Comparison of ENCODE assay signal across 8 cellular contexts in the genomic region with DNA sequence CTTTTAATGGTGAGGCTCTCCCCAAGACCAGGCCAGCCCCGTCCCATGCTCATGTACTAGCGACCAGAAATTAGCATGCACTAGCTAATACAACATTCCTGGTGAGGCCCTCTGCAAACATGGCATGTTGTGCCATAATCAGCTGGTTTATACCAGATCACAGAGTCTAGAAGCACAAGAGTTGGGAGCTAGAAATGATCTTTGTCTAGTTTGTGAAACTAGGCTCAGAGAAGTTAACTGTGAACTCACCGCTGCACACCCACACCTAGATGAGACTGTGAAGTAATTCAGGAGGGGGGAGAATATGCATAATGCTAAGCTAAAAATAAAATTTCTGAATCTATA. TPM values are rescaled to one million over a fixed set of nuclear protein-coding genes. Genes with fewer than 3 reads are reported as not detected.
DNase-seq lines count a peak whose midpoint lies in the region; ATAC-seq and TF ChIP-seq lines count a peak whose summit lies in the region.
"Had no signal": no experiment of that assay in that cellular context is flagged by ENCODE, and none has a peak within 500 bp of the region (broad histone marks: within the 10 kb centered on the region; RNA-seq: fewer than 3 reads in every experiment).

No MANE protein-coding gene starts in this region.

- peak overlapping the region; percentile 77 for H3K27ac ChIP-seq in GM23338 (ENCODE audit: low read depth)
- H3K27ac ChIP-seq in right cardiac atrium (ENCODE audit: low read length) = peak overlapping the region; percentile 70
- H3K27ac ChIP-seq in substantia nigra (ENCODE audit: low read depth, low read length, poor library complexity, severe bottlenecking) = no peak overlapping the region

- WGBS in right cardiac atrium = 72% methylated on average over 3 of the region's 3 CpGs

- POLR2A ChIA-PET in WTC11 (lab: Charles Lee) = no interaction called here

- TF ChIP-seq CTCF in GM23338 (conservative IDR thresholded peaks at IDR 0.05; ENCODE audit: low read depth in 2 of 2) (no peak), WTC11 (IDR thresholded peaks at IDR 0.05) (no peak)

- H3K36me3 Mint-ChIP-seq in GM23338 (ENCODE audit: low read depth) (peaks cover 73% of the 10 kb centered on the region), WTC11 (peaks cover 35% of the 10 kb centered on the region)

- H3K27me3 ChIP-seq in GM23338 (ENCODE audit: insufficient read depth) (no peaks in the 10 kb centered on the region), right cardiac atrium (ENCODE audit: control insufficient read depth, insufficient read depth) (no peaks in the 10 kb centered on the region)
- H3K27me3 ChIP-seq: MG63 had no signal

- peaks cover 38% of the 10 kb centered on the region for H3K79me2 ChIP-seq in GM23338 (replicated peaks; ENCODE audit: insufficient read depth)

- H3F3A ChIP-seq in GM23338 (replicated peaks; ENCODE audit: low read depth) = no peaks in the 10 kb centered on the region; the same call in 1 of the 2 replicates

- peak overlapping the region; percentile 91 for H3K27ac Mint-ChIP-seq in GM23338
- H3K27ac Mint-ChIP-seq in WTC11 = peak overlapping the region; percentile 98

- no peaks in the 10 kb centered on the region for H3K9me3 ChIP-seq in right cardiac atrium (ENCODE audit: control insufficient read depth, low read length)
- H3K9me3 ChIP-seq: MG63 had no signal

- H3K36me3 ChIP-seq in GM23338 (ENCODE audit: insufficient read depth) = peaks cover 26% of the 10 kb centered on the region

- no peak overlapping the region; the same call in 2 of the 3 replicates for H3K4me3 Mint-ChIP-seq in GM23338
- H3K4me3 Mint-ChIP-seq in WTC11 = no peak overlapping the region

- no peaks in the 10 kb centered on the region for H3K9me3 Mint-ChIP-seq in GM23338
- no peaks in the 10 kb centered on the region for H3K9me3 Mint-ChIP-seq in WTC11

- DNase-seq in GM23338 (ENCODE audit: low spot score) = no peak
- DNase-seq in WTC11 (ENCODE audit: low spot score) = no peak
- DNase-seq in right cardiac atrium = no peak
- peak; percentile 66 for DNase-seq in renal cortical epithelial cell (ENCODE audit: low read depth)
- DNase-seq in amygdala (lab: John Stamatoyannopoulos, UW) = no peak
- DNase-seq in substantia nigra (lab: John Stamatoyannopoulos, UW) = no peak
- DNase-seq: MG63 had no signal

- intact Hi-C loops in right cardiac atrium (cut with DNase I) = no loop called here

- H3K27me3 Mint-ChIP-seq in GM23338 (ENCODE audit: insufficient read depth, low read depth, poor library complexity) (peaks cover 8% of the 10 kb centered on the region), WTC11 (ENCODE audit: low read depth) (no peaks in the 10 kb centered on the region)

- H3K4me3 ChIP-seq in GM23338 (no peak overlapping the region), right cardiac atrium (ENCODE audit: low read length) (no peak overlapping the region)
- H3K4me3 ChIP-seq: MG63 had no signal

- ATAC-seq in GM23338 = no peak
- no peak for ATAC-seq in WTC11
- ATAC-seq in right cardiac atrium = no peak
- ATAC-seq in HG03108 (IDR thresholded peaks at IDR 0.05; ENCODE audit: unreplicated experiment) = no peak

- H3K4me1 Mint-ChIP-seq in GM23338 (peaks cover 53% of the 10 kb centered on the region), WTC11 (peaks cover 61% of the 10 kb centered on the region)

- CTCF ChIA-PET in WTC11 (lab: Charles Lee) = interaction anchor here (0.6 to 1.8 kb wide), 5 partner anchors 9 to 54 kb away, joined by 3 to 6 read pairs (median 3); no protein-coding TSS in a partner anchor

- peaks cover 37% of the 10 kb centered on the region for H3K4me1 ChIP-seq in GM23338 (ENCODE audit: insufficient read depth)
- peaks cover 7% of the 10 kb centered on the region for H3K4me1 ChIP-seq in right cardiac atrium (ENCODE audit: control insufficient read depth, insufficient read depth, low read length)

- H4K20me1 ChIP-seq in GM23338 (replicated peaks; ENCODE audit: insufficient read depth) = no peaks in the 10 kb centered on the region

- H3K4me2 ChIP-seq in GM23338 = peak overlapping the region; percentile 36

- no peak overlapping the region for H2AFZ ChIP-seq in GM23338

- H3K9me2 ChIP-seq in GM23338 (ENCODE audit: insufficient read depth) = no peaks in the 10 kb centered on the region

TF ChIP-seq in GM23338, 12 proteins besides CTCF, POLR2A, EP300 and RAD21 (continues in another document):
- TF ChIP-seq, protein P1, sequence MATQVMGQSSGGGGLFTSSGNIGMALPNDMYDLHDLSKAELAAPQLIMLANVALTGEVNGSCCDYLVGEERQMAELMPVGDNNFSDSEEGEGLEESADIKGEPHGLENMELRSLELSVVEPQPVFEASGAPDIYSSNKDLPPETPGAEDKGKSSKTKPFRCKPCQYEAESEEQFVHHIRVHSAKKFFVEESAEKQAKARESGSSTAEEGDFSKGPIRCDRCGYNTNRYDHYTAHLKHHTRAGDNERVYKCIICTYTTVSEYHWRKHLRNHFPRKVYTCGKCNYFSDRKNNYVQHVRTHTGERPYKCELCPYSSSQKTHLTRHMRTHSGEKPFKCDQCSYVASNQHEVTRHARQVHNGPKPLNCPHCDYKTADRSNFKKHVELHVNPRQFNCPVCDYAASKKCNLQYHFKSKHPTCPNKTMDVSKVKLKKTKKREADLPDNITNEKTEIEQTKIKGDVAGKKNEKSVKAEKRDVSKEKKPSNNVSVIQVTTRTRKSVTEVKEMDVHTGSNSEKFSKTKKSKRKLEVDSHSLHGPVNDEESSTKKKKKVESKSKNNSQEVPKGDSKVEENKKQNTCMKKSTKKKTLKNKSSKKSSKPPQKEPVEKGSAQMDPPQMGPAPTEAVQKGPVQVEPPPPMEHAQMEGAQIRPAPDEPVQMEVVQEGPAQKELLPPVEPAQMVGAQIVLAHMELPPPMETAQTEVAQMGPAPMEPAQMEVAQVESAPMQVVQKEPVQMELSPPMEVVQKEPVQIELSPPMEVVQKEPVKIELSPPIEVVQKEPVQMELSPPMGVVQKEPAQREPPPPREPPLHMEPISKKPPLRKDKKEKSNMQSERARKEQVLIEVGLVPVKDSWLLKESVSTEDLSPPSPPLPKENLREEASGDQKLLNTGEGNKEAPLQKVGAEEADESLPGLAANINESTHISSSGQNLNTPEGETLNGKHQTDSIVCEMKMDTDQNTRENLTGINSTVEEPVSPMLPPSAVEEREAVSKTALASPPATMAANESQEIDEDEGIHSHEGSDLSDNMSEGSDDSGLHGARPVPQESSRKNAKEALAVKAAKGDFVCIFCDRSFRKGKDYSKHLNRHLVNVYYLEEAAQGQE (IDR thresholded peaks at IDR 0.05; ENCODE audit: unreplicated experiment) = no peak
- TF ChIP-seq ZNF114 (CRISPR knock-in tag; IDR thresholded peaks at IDR 0.05) = no peak
- TF ChIP-seq EZH2 (IDR thresholded peaks at IDR 0.05; ENCODE audit: low read depth, unreplicated experiment) = no peak
- no peak for TF ChIP-seq NANOG (IDR thresholded peaks at IDR 0.05; ENCODE audit: borderline replicate concordance)
- TF ChIP-seq JUNB (IDR thresholded peaks at IDR 0.05; ENCODE audit: unreplicated experiment) = no peak
- no peak for TF ChIP-seq POLR2AphosphoS5 (IDR thresholded peaks at IDR 0.05; ENCODE audit: low read depth)

TF ChIP-seq in WTC11, 78 proteins besides CTCF, POLR2A, EP300 and RAD21:
- TF ChIP-seq IRF2 (CRISPR knock-in tag; IDR thresholded peaks at IDR 0.05; ENCODE audit: borderline replicate concordance, low read depth) = no peak
- TF ChIP-seq NR1H2 (CRISPR knock-in tag; IDR thresholded peaks at IDR 0.05) = no peak
- TF ChIP-seq, protein P2, sequence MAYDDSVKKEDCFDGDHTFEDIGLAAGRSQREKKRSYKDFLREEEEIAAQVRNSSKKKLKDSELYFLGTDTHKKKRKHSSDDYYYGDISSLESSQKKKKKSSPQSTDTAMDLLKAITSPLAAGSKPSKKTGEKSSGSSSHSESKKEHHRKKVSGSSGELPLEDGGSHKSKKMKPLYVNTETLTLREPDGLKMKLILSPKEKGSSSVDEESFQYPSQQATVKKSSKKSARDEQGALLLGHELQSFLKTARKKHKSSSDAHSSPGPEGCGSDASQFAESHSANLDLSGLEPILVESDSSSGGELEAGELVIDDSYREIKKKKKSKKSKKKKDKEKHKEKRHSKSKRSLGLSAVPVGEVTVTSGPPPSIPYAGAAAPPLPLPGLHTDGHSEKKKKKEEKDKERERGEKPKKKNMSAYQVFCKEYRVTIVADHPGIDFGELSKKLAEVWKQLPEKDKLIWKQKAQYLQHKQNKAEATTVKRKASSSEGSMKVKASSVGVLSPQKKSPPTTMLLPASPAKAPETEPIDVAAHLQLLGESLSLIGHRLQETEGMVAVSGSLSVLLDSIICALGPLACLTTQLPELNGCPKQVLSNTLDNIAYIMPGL (CRISPR knock-in tag; IDR thresholded peaks at IDR 0.05) = no peak
- TF ChIP-seq, protein P3, sequence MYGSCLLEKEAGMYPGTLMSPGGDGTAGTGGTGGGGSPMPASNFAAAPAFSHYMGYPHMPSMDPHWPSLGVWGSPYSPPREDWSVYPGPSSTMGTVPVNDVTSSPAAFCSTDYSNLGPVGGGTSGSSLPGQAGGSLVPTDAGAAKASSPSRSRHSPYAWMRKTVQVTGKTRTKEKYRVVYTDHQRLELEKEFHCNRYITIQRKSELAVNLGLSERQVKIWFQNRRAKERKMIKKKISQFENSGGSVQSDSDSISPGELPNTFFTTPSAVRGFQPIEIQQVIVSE (CRISPR knock-in tag; IDR thresholded peaks at IDR 0.05; ENCODE audit: borderline replicate concordance) = no peak
- TF ChIP-seq RORB (CRISPR knock-in tag; IDR thresholded peaks at IDR 0.05) = no peak
TF ChIP-seq in WTC11: peak in this region for 0.

RNA-seq across cellular contexts. Expression of a gene that starts 37.3 kb away (rescaled TPM):
- 47.4 and 51.6 TPM in 2 replicates for total RNA-seq in GM23338 (2014; rRNA removed; shearing (Covaris generic))
- polyA plus RNA-seq in GM23338 (2016; fragmentation: Nextera tagmentation; extraction: Ambion mirVana) (17.7 and 18.3 TPM in 2 replicates), right cardiac atrium (6.2 TPM)
- total RNA-seq in WTC11 (2021) (34.9 to 42.7 TPM (median 37.2 TPM) in 3 replicates), right cardiac atrium (10 to 100 TPM; 19.1 to 28.1 (median 22.7) TPM), renal cortical epithelial cell (27.3 and 61.3 TPM in 2 replicates)
